ENCODE assay signal across 8 cellular contexts in genomic region chr19:38878575-38879399, GRCh38. TPM values are rescaled to one million over a fixed set of nuclear protein-coding genes. Genes with fewer than 3 reads are reported as not detected.
DNase-seq lines count a peak whose midpoint lies in the region; ATAC-seq, FAIRE-seq and TF ChIP-seq lines count a peak whose summit lies in the region.

No MANE protein-coding gene starts in this region.

- H3K27ac ChIP-seq in HEK293 (ENCODE audit: extremely low read depth, low read depth, low read length), result peak overlapping the region; percentile 71

- no peak for ATAC-seq in GM18517 (IDR thresholded peaks at IDR 0.05; ENCODE audit: unreplicated experiment)

- FAIRE-seq in RCC 7860 (lab: Jason Lieb, UNC), result no peak

- H3K4me3 ChIP-seq in HEK293 (ENCODE audit: low read depth, low read length) (no peak overlapping the region), astrocyte of the cerebellum (ENCODE audit: low read depth, low read length) (no peak overlapping the region), mononuclear cell (ENCODE audit: low read length) (peak overlapping the region; percentile 42)

- no peaks in the 10 kb centered on the region for H3K27me3 ChIP-seq in mononuclear cell (ENCODE audit: insufficient read depth, low read length)

- H3K9me3 ChIP-seq in HEK293 (ENCODE audit: control insufficient read depth, insufficient read depth, low read depth, low read length) (no peaks in the 10 kb centered on the region), mononuclear cell (ENCODE audit: low read depth, low read length) (no peaks in the 10 kb centered on the region)

- CTCF ChIA-PET in HEK293 (lab: Yijun Ruan, JAX), result interaction anchor here (1.0 to 9.0 kb wide), 5 partner anchors 9 to 244 kb away, joined by 3 to 84 read pairs (median 5); no protein-coding TSS in a partner anchor

- in situ Hi-C loops in astrocyte of the cerebellum (cut with HindIII; ENCODE audit: low sequenced_read_pairs), result no loop called here

- no peak for TF ChIP-seq CTCF in HEK293 (tag by site-specific recombination; IDR thresholded peaks at IDR 0.05)
- TF ChIP-seq CTCF in astrocyte of the cerebellum (IDR thresholded peaks at IDR 0.05; ENCODE audit: low read depth, low read length, missing control alignments), result peak; percentile 8

- peaks cover 8% of the 10 kb centered on the region for H3K4me1 ChIP-seq in HEK293 (ENCODE audit: control insufficient read depth, insufficient read depth, low read length)
- H3K4me1 ChIP-seq in mononuclear cell (ENCODE audit: insufficient read depth, low read length), result peaks cover 26% of the 10 kb centered on the region

- H3K36me3 ChIP-seq in HEK293 (ENCODE audit: control insufficient read depth in 2 of 2, insufficient read depth in 1 of 2, low read length in 2 of 2), result peaks cover 7 to 30% of the 10 kb centered on the region in 2 experiments; a peak in 2 of 3 replicates

- peak; percentile 7 for DNase-seq in AG20443 (ENCODE audit: low spot score)
- no peak for DNase-seq in astrocyte of the cerebellum (ENCODE audit: low read depth)
- DNase-seq in stimulated activated CD4-positive, alpha-beta T cell treated with anti-CD3 and anti-CD28 coated beads, Interleukin-1b, Interleukin-23, amount 100 ng/mL, for 48 hours, result no peak
- DNase-seq in RCC 7860 (ENCODE audit: low spot score), result no peak
- DNase-seq in NK-92 treated with Interleukin-12 subunit alpha and Interleukin-12 subunit beta, amount 100 ng/mL, for 24 hours (lab: John Stamatoyannopoulos, UW), result no peak

- POLR2A ChIA-PET in HEK293 (lab: Yijun Ruan, JAX), result interaction anchor here (0.5 to 1.0 kb wide), 4 partner anchors 16 to 51 kb away, joined by 3 to 5 read pairs (median 4); partner anchors contain the start of gene NFKBIB

TF ChIP-seq in HEK293, 187 proteins besides CTCF, POLR2A, EP300 and RAD21:
- TF ChIP-seq EGR2 (tag by site-specific recombination; IDR thresholded peaks at IDR 0.05; ENCODE audit: low read depth) (peak; percentile 73), ZNF791 (tag by site-specific recombination; IDR thresholded peaks at IDR 0.05) (no peak), ZFP69B (tag by site-specific recombination; IDR thresholded peaks at IDR 0.05) (peak; percentile 76; the same call in 1 of the 2 replicates), PATZ1 (tag by site-specific recombination; IDR thresholded peaks at IDR 0.05) (peak; percentile 22; the same call in 1 of the 2 replicates), BCL11A (tag by site-specific recombination; IDR thresholded peaks at IDR 0.05; ENCODE audit: low read depth) (peak; percentile 82; the same call in 1 of the 2 replicates), ZNF423 (tag by site-specific recombination; IDR thresholded peaks at IDR 0.05) (no peak), ZNF692 (tag by site-specific recombination; IDR thresholded peaks at IDR 0.05) (peak; percentile 62), ZNF311 (tag by site-specific recombination; IDR thresholded peaks at IDR 0.05; ENCODE audit: borderline replicate concordance) (no peak), ZNF37A (tag by site-specific recombination; IDR thresholded peaks at IDR 0.05) (no peak), AEBP2 (tag by site-specific recombination; IDR thresholded peaks at IDR 0.05; ENCODE audit: borderline replicate concordance) (no peak), ZFHX2 (tag by site-specific recombination; conservative IDR thresholded peaks at IDR 0.05) (peak; percentile 82), BCL11B (tag by site-specific recombination; IDR thresholded peaks at IDR 0.05; ENCODE audit: low read depth) (peak; percentile 90)
TF ChIP-seq in HEK293: peak in this region for 7.

RNA-seq across cellular contexts. Expression of gene RINL, which starts 0.7 kb away (rescaled TPM):
- total RNA-seq in mononuclear cell, result 8.1 TPM

RNA-seq across cellular contexts. Expression of gene SIRT2, which starts 20.6 kb away (rescaled TPM):
- total RNA-seq in mononuclear cell, result 50.7 TPM

RNA-seq across cellular contexts. Expression of gene NFKBIB, which starts 21.0 kb away (rescaled TPM):
- total RNA-seq in mononuclear cell, result 22.6 TPM

RNA-seq across cellular contexts. Expression of gene HNRNPL, which starts 29.0 kb away (rescaled TPM):
- total RNA-seq in mononuclear cell, result 304 TPM

RNA-seq across cellular contexts. Expression of gene CCER2, which starts 33.2 kb away (rescaled TPM):
- total RNA-seq in mononuclear cell, result 0.42 TPM
